In genomic region chr6:23705691-23706090, GRCh38 we compare ENCODE assay signal across 24 cellular contexts.
DNase-seq lines count a peak whose midpoint lies in the region; ATAC-seq and TF ChIP-seq lines count a peak whose summit lies in the region.
"Had no signal": no experiment of that assay in that cellular context is flagged by ENCODE, and none has a peak within 500 bp of the region (broad histone marks: within the 10 kb centered on the region; RNA-seq: fewer than 3 reads in every experiment).

No MANE protein-coding gene starts in this region.

- H3K4me1 Mint-ChIP-seq in neural progenitor cell: no peaks in the 10 kb centered on the region
- no peaks in the 10 kb centered on the region for H3K4me1 Mint-ChIP-seq in activated T-helper 1 cell treated with anti-CD3 and anti-CD28 coated beads, Interleukin-12 subunit alpha, Interleukin-12 subunit beta, Interleukin-2, Interleukin-4 antibody, amounts not matched to agents 30 ng/mL and 10 ng/mL and 1 ng/mL, durations not matched to agents 14 hours and 24 hours and 36 hours (ENCODE audit: low read depth)
- H3K4me1 Mint-ChIP-seq: CD14-positive monocyte; CD4-positive, alpha-beta memory T cell; CD4-positive, CD25-positive, alpha-beta regulatory T cell; CD8-positive, alpha-beta memory T cell had no signal

- no peaks in the 10 kb centered on the region for H3K9me2 ChIP-seq in SK-N-SH

- WGBS in SK-N-SH (ENCODE audit: low lambda C conversion rate): 38% methylated on average over 2 of the region's 2 CpGs

- no peaks in the 10 kb centered on the region for H3K9me3 Mint-ChIP-seq in neural progenitor cell
- H3K9me3 Mint-ChIP-seq in activated T-helper 1 cell treated with anti-CD3 and anti-CD28 coated beads, Interleukin-12 subunit alpha, Interleukin-12 subunit beta, Interleukin-2, Interleukin-4 antibody, amounts not matched to agents 30 ng/mL and 10 ng/mL and 1 ng/mL, durations not matched to agents 14 hours and 24 hours and 36 hours: peaks cover 9% of the 10 kb centered on the region

- H3K36me3 ChIP-seq in SK-N-SH (replicated peaks in 1 of 2; ENCODE audit: control insufficient read depth in 1 of 2, insufficient read depth in 2 of 2, low read length in 1 of 2) (no peaks in the 10 kb centered on the region), neural progenitor cell (no peaks in the 10 kb centered on the region)
- H3K36me3 ChIP-seq: BE2C, BLaER1 had no signal

- H2AFZ ChIP-seq in SK-N-SH (ENCODE audit: low read depth) (no peak overlapping the region), neural progenitor cell (replicated peaks) (no peak overlapping the region)

- H3K27ac Mint-ChIP-seq in neural progenitor cell: no peak overlapping the region
- H3K27ac Mint-ChIP-seq in activated T-helper 1 cell treated with anti-CD3 and anti-CD28 coated beads, Interleukin-12 subunit alpha, Interleukin-12 subunit beta, Interleukin-2, Interleukin-4 antibody, amounts not matched to agents 30 ng/mL and 10 ng/mL and 1 ng/mL, durations not matched to agents 14 hours and 24 hours and 36 hours: no peak overlapping the region
- H3K27ac Mint-ChIP-seq: CD14-positive monocyte; CD4-positive, alpha-beta memory T cell; CD4-positive, CD25-positive, alpha-beta regulatory T cell; CD8-positive, alpha-beta memory T cell had no signal

- DNase-seq in SK-N-SH (no peak), DMS79 (lab: John Stamatoyannopoulos, UW) (peak; percentile 36), DMS79 treated with DMSO at 0.1 percent for 48 hours (lab: John Stamatoyannopoulos, UW) (peak; percentile 29), neural progenitor cell (ENCODE audit: low spot score) (peak; percentile 15)
- DNase-seq in activated T-helper 1 cell treated with anti-CD3 and anti-CD28 coated beads, Interleukin-12 subunit alpha, Interleukin-12 subunit beta, Interleukin-2, Interleukin-4 antibody, amounts not matched to agents 30 ng/mL and 10 ng/mL and 1 ng/mL, durations not matched to agents 14 hours and 24 hours and 36 hours (ENCODE audit: low spot score): no peak
- DNase-seq: 8988T; ACHN; BE2C; C1 segment of cervical spinal cord; CD4-positive, alpha-beta memory T cell; CD4-positive, CD25-positive, alpha-beta regulatory T cell; CD8-positive, alpha-beta memory T cell; COR-L47; DMS 273 treated with DMSO at 0.1 percent for 48 hours; DMS153; DMS53; DND-41; EL; GDM1 had no signal

- H3F3A ChIP-seq in SK-N-SH (replicated peaks; ENCODE audit: insufficient read depth) (no peaks in the 10 kb centered on the region), neural progenitor cell (ENCODE audit: low read depth) (no peaks in the 10 kb centered on the region)

- ATAC-seq in SK-N-SH treated with all-trans-retinoic acid at 6 μM for 48 hours (no peak), HG02678 (IDR thresholded peaks at IDR 0.05; ENCODE audit: unreplicated experiment) (no peak)
- ATAC-seq: GM12878 had no signal

- H4K20me1 ChIP-seq in SK-N-SH (ENCODE audit: insufficient read depth): no peaks in the 10 kb centered on the region
- no peaks in the 10 kb centered on the region for H4K20me1 ChIP-seq in neural progenitor cell (ENCODE audit: low read depth)
- H4K20me1 ChIP-seq: BLaER1 had no signal

- H3K79me2 ChIP-seq in SK-N-SH (ENCODE audit: insufficient read depth) (no peaks in the 10 kb centered on the region), neural progenitor cell (ENCODE audit: low read depth) (no peaks in the 10 kb centered on the region)

- no peak overlapping the region for H3K4me3 ChIP-seq in SK-N-SH (ENCODE audit: low read depth in 2 of 2, low read length in 1 of 2)
- H3K4me3 ChIP-seq in neural progenitor cell: no peak overlapping the region
- H3K4me3 ChIP-seq: BLaER1, GM12878 had no signal

- H3K27ac ChIP-seq in SK-N-SH (ENCODE audit: low read depth in 2 of 2, low read length in 1 of 2) (no peak overlapping the region), neural progenitor cell (no peak overlapping the region)
- H3K27ac ChIP-seq: BLaER1 had no signal

- no peaks in the 10 kb centered on the region for H3K27me3 Mint-ChIP-seq in neural progenitor cell (ENCODE audit: insufficient read depth, low read depth)
- no peaks in the 10 kb centered on the region for H3K27me3 Mint-ChIP-seq in activated T-helper 1 cell treated with anti-CD3 and anti-CD28 coated beads, Interleukin-12 subunit alpha, Interleukin-12 subunit beta, Interleukin-2, Interleukin-4 antibody, amounts not matched to agents 30 ng/mL and 10 ng/mL and 1 ng/mL, durations not matched to agents 14 hours and 24 hours and 36 hours (ENCODE audit: insufficient read depth)
- H3K27me3 Mint-ChIP-seq: CD4-positive, alpha-beta memory T cell; CD4-positive, CD25-positive, alpha-beta regulatory T cell; CD8-positive, alpha-beta memory T cell had no signal

- H3K4me1 ChIP-seq in SK-N-SH (ENCODE audit: control insufficient read depth in 1 of 2, insufficient read depth in 2 of 2, low read depth in 1 of 2, low read length in 1 of 2): no peaks in the 10 kb centered on the region
- H3K4me1 ChIP-seq in neural progenitor cell: peaks cover 4% of the 10 kb centered on the region
- H3K4me1 ChIP-seq: BLaER1 had no signal

- no peak for TF ChIP-seq CTCF in SK-N-SH (IDR thresholded peaks at IDR 0.05)
- TF ChIP-seq CTCF in neural progenitor cell (IDR thresholded peaks at IDR 0.05): no peak

- H3K9me3 ChIP-seq in SK-N-SH: 0 out of 2 replicates have a peak, but pooled peaks cover 4% of the 10 kb centered on the region
- H3K9me3 ChIP-seq in neural progenitor cell (ENCODE audit: low read depth): no peaks in the 10 kb centered on the region
- H3K9me3 ChIP-seq: BE2C, BLaER1 had no signal

- H3K9ac ChIP-seq in SK-N-SH (no peak overlapping the region), neural progenitor cell (no peak overlapping the region)
- H3K9ac ChIP-seq: BLaER1 had no signal

- CTCF ChIA-PET in SK-N-SH (lab: Yijun Ruan, JAX): interaction anchor here (1.3 kb wide), 1 partner anchor 14 kb away, joined by 3 read pairs; no protein-coding TSS in a partner anchor

- POLR2A ChIA-PET in SK-N-SH (lab: Yijun Ruan, JAX): no interaction called here

- intact Hi-C loops in activated T-helper 1 cell treated with anti-CD3 and anti-CD28 coated beads, Interleukin-12 subunit alpha, Interleukin-12 subunit beta, Interleukin-2, Interleukin-4 antibody, amounts not matched to agents 30 ng/mL and 10 ng/mL and 1 ng/mL, durations not matched to agents 14 hours and 24 hours and 36 hours (cut with micrococcal nuclease): no loop called here

- no peaks in the 10 kb centered on the region for H3K27me3 ChIP-seq in SK-N-SH (ENCODE audit: insufficient read depth)
- no peaks in the 10 kb centered on the region for H3K27me3 ChIP-seq in neural progenitor cell
- H3K27me3 ChIP-seq: BE2C, BLaER1 had no signal

- no peak overlapping the region for H3K4me3 Mint-ChIP-seq in neural progenitor cell
- H3K4me3 Mint-ChIP-seq in activated T-helper 1 cell treated with anti-CD3 and anti-CD28 coated beads, Interleukin-12 subunit alpha, Interleukin-12 subunit beta, Interleukin-2, Interleukin-4 antibody, amounts not matched to agents 30 ng/mL and 10 ng/mL and 1 ng/mL, durations not matched to agents 14 hours and 24 hours and 36 hours: no peak overlapping the region
- H3K4me3 Mint-ChIP-seq: CD14-positive monocyte; CD4-positive, alpha-beta memory T cell; CD4-positive, CD25-positive, alpha-beta regulatory T cell; CD8-positive, alpha-beta memory T cell had no signal

- H3K36me3 Mint-ChIP-seq in neural progenitor cell: no peaks in the 10 kb centered on the region
- no peaks in the 10 kb centered on the region for H3K36me3 Mint-ChIP-seq in activated T-helper 1 cell treated with anti-CD3 and anti-CD28 coated beads, Interleukin-12 subunit alpha, Interleukin-12 subunit beta, Interleukin-2, Interleukin-4 antibody, amounts not matched to agents 30 ng/mL and 10 ng/mL and 1 ng/mL, durations not matched to agents 14 hours and 24 hours and 36 hours (ENCODE audit: low read depth)
- H3K36me3 Mint-ChIP-seq: CD14-positive monocyte; CD4-positive, alpha-beta memory T cell; CD4-positive, CD25-positive, alpha-beta regulatory T cell; CD8-positive, alpha-beta memory T cell had no signal

- TF ChIP-seq RAD21 in SK-N-SH (IDR thresholded peaks at IDR 0.05; ENCODE audit: low read length): no peak

- no peak for TF ChIP-seq EP300 in SK-N-SH (IDR thresholded peaks at IDR 0.05; ENCODE audit: borderline replicate concordance in 1 of 2, low read depth in 1 of 2, low read length in 1 of 2)

- no peak overlapping the region for H3K4me2 ChIP-seq in SK-N-SH
- H3K4me2 ChIP-seq in neural progenitor cell: no peak overlapping the region
- H3K4me2 ChIP-seq: BLaER1 had no signal

TF ChIP-seq in SK-N-SH treated with all-trans-retinoic acid at 6 μM for 48 hours, 23 proteins besides CTCF, POLR2A, EP300 and RAD21:
- no peak for TF ChIP-seq GLIS3 (CRISPR knock-in tag; IDR thresholded peaks at IDR 0.05)
- TF ChIP-seq ISL1 (CRISPR knock-in tag; IDR thresholded peaks at IDR 0.05): peak; percentile 28; the same call in 1 of the 2 replicates

TF ChIP-seq in SK-N-SH, 30 proteins besides CTCF, POLR2A, EP300 and RAD21 (continues in another document):
- TF ChIP-seq YY1 (IDR thresholded peaks at IDR 0.05; ENCODE audit: low read depth): no peak
- TF ChIP-seq ELF1 (IDR thresholded peaks at IDR 0.05): no peak
- no peak for TF ChIP-seq SMC3 (IDR thresholded peaks at IDR 0.05; ENCODE audit: low read depth, low read length)
- TF ChIP-seq TAF1 (IDR thresholded peaks at IDR 0.05; ENCODE audit: borderline replicate concordance, low read depth, low read length): no peak
- TF ChIP-seq RFX5 (IDR thresholded peaks at IDR 0.05; ENCODE audit: low read length): no peak
- TF ChIP-seq SIN3A (IDR thresholded peaks at IDR 0.05; ENCODE audit: borderline replicate concordance, low read depth, low read length): no peak
- TF ChIP-seq TEAD4 (IDR thresholded peaks at IDR 0.05; ENCODE audit: borderline replicate concordance, insufficient read depth): no peak

Comparison
In these comparisons a context has a peak if more than half of its experiments do, and no peak if none do; other contexts are left out.
1. DNase-seq: peak in DMS79 (single experiment), DMS79 treated with DMSO at 0.1 percent for 48 hours (single experiment) and neural progenitor cell (single experiment); none in SK-N-SH (single experiment) and activated T-helper 1 cell treated with anti-CD3 and anti-CD28 coated beads, Interleukin-12 subunit alpha, Interleukin-12 subunit beta, Interleukin-2, Interleukin-4 antibody, amounts not matched to agents 30 ng/mL and 10 ng/mL and 1 ng/mL, durations not matched to agents 14 hours and 24 hours and 36 hours (single experiment).